ENCODE assay signal across 9 cellular contexts in genomic region chr10:3902054-3902808, GRCh38.
DNase-seq lines count a peak whose midpoint lies in the region; ATAC-seq and TF ChIP-seq lines count a peak whose summit lies in the region.
"Had no signal": no experiment of that assay in that cellular context is flagged by ENCODE, and none has a peak within 500 bp of the region (broad histone marks: within the 10 kb centered on the region; RNA-seq: fewer than 3 reads in every experiment).

No MANE protein-coding gene starts in this region.

- no peaks in the 10 kb centered on the region; the same call in 2 of the 3 replicates for H3K4me1 Mint-ChIP-seq in GM23338

- H3K9me3 Mint-ChIP-seq in GM23338: peaks cover 5% of the 10 kb centered on the region; the same call in 1 of the 3 replicates

- no peak overlapping the region for H3K27ac ChIP-seq in GM23338 (ENCODE audit: low read depth)

- intact Hi-C loops in mucosa of descending colon (cut with DNase I, micrococcal nuclease): no loop called here

- H4K20me1 ChIP-seq in GM23338 (replicated peaks; ENCODE audit: insufficient read depth): no peaks in the 10 kb centered on the region

- H2AFZ ChIP-seq in GM23338: no peak overlapping the region

- H3K4me3 Mint-ChIP-seq in GM23338: no peak overlapping the region

- H3K27me3 Mint-ChIP-seq in GM23338 (ENCODE audit: insufficient read depth, low read depth, poor library complexity): peaks cover 4% of the 10 kb centered on the region

- no peaks in the 10 kb centered on the region for H3K79me2 ChIP-seq in GM23338 (replicated peaks; ENCODE audit: insufficient read depth)

- peak; percentile 13 for TF ChIP-seq CTCF in GM06990 (IDR thresholded peaks at IDR 0.05; ENCODE audit: insufficient read depth, low read length, poor library complexity, severe bottlenecking)
- no peak for TF ChIP-seq CTCF in mucosa of descending colon (IDR thresholded peaks at IDR 0.05)
- no peak for TF ChIP-seq CTCF in GM23338 (conservative IDR thresholded peaks at IDR 0.05; ENCODE audit: low read depth in 2 of 2)

- H3K4me2 ChIP-seq in GM23338: no peak overlapping the region

- no peaks in the 10 kb centered on the region for H3K9me3 ChIP-seq in mucosa of descending colon
- H3K9me3 ChIP-seq: thoracic aorta had no signal

- no peaks in the 10 kb centered on the region for H3F3A ChIP-seq in GM23338 (replicated peaks; ENCODE audit: low read depth)

- H3K36me3 Mint-ChIP-seq in GM23338 (ENCODE audit: low read depth): no peaks in the 10 kb centered on the region

- H3K4me3 ChIP-seq in GM06990 (replicated peaks; ENCODE audit: low read depth, low read length): no peak overlapping the region
- H3K4me3 ChIP-seq in mucosa of descending colon: no peak overlapping the region
- H3K4me3 ChIP-seq in GM23338: no peak overlapping the region
- H3K4me3 ChIP-seq: thoracic aorta had no signal

- H3K27me3 ChIP-seq in GM06990 (replicated peaks; ENCODE audit: control insufficient read depth, insufficient read depth, low read length) (no peaks in the 10 kb centered on the region), GM23338 (ENCODE audit: insufficient read depth) (no peaks in the 10 kb centered on the region)

- H3K9me2 ChIP-seq in GM23338 (ENCODE audit: insufficient read depth): no peaks in the 10 kb centered on the region

- H3K4me1 ChIP-seq in mucosa of descending colon (ENCODE audit: low read depth): no peaks in the 10 kb centered on the region
- H3K4me1 ChIP-seq in GM23338 (ENCODE audit: insufficient read depth): no peaks in the 10 kb centered on the region

- ATAC-seq in GM21367 (IDR thresholded peaks at IDR 0.05; ENCODE audit: unreplicated experiment) (peak; percentile 86), HG03571 (IDR thresholded peaks at IDR 0.05; ENCODE audit: unreplicated experiment) (peak; percentile 94), mucosa of descending colon (peak; percentile 63), GM23338 (no peak)

- DNase-seq in GM06990 (ENCODE audit: extremely low read depth, insufficient read length): peak; percentile 73
- DNase-seq in astrocyte of the hippocampus (ENCODE audit: low read depth, low spot score): peak; percentile 81
- DNase-seq in mucosa of descending colon: peak in 1 of 3 donors; percentile 52
- DNase-seq in cerebellar cortex (ENCODE audit: low spot score): no peak
- DNase-seq in GM23338 (ENCODE audit: low spot score): no peak
- DNase-seq in islet precursor cell: no peak

- no peak overlapping the region for H3K27ac Mint-ChIP-seq in GM23338

- H3K36me3 ChIP-seq in GM06990 (ENCODE audit: control insufficient read depth, insufficient read depth, low read length) (no peaks in the 10 kb centered on the region), mucosa of descending colon (ENCODE audit: low read depth) (no peaks in the 10 kb centered on the region), GM23338 (ENCODE audit: insufficient read depth) (no peaks in the 10 kb centered on the region)
- H3K36me3 ChIP-seq: thoracic aorta had no signal

TF ChIP-seq in GM23338, 12 proteins besides CTCF, POLR2A, EP300 and RAD21 (continues in another document):
- TF ChIP-seq JUNB (IDR thresholded peaks at IDR 0.05; ENCODE audit: unreplicated experiment): no peak
- TF ChIP-seq REST (IDR thresholded peaks at IDR 0.05; ENCODE audit: unreplicated experiment): no peak
- TF ChIP-seq EZH2 (IDR thresholded peaks at IDR 0.05; ENCODE audit: low read depth, unreplicated experiment): no peak
- TF ChIP-seq ZNF462 (CRISPR knock-in tag; IDR thresholded peaks at IDR 0.05): no peak
- TF ChIP-seq POLR2AphosphoS5 (IDR thresholded peaks at IDR 0.05; ENCODE audit: low read depth): no peak
- TF ChIP-seq EZH2phosphoT487 (IDR thresholded peaks at IDR 0.05; ENCODE audit: unreplicated experiment): no peak
- no peak for TF ChIP-seq ZNF114 (CRISPR knock-in tag; IDR thresholded peaks at IDR 0.05)
- TF ChIP-seq NANOG (IDR thresholded peaks at IDR 0.05; ENCODE audit: borderline replicate concordance): no peak
- TF ChIP-seq CREB1 (CRISPR knock-in tag; IDR thresholded peaks at IDR 0.05; ENCODE audit: low read depth): no peak
- TF ChIP-seq STAT1 (IDR thresholded peaks at IDR 0.05; ENCODE audit: unreplicated experiment): no peak

Comparison
In these comparisons a context has a peak if more than half of its experiments do, and no peak if none do; other contexts are left out.
1. DNase-seq: peak in GM06990 (single experiment) and astrocyte of the hippocampus (single experiment); none in cerebellar cortex (single experiment), GM23338 (single experiment) and islet precursor cell (single experiment).